Comparison of ENCODE assay signal across 1 cellular context in genomic region chr5:134586866-134587524, GRCh38.
TF ChIP-seq lines count a peak whose summit lies in the region.

No MANE protein-coding gene starts in this region.

TF ChIP-seq in K562, 482 proteins besides CTCF, POLR2A, EP300 and RAD21 (continued from another document):
- TF ChIP-seq, protein P1, sequence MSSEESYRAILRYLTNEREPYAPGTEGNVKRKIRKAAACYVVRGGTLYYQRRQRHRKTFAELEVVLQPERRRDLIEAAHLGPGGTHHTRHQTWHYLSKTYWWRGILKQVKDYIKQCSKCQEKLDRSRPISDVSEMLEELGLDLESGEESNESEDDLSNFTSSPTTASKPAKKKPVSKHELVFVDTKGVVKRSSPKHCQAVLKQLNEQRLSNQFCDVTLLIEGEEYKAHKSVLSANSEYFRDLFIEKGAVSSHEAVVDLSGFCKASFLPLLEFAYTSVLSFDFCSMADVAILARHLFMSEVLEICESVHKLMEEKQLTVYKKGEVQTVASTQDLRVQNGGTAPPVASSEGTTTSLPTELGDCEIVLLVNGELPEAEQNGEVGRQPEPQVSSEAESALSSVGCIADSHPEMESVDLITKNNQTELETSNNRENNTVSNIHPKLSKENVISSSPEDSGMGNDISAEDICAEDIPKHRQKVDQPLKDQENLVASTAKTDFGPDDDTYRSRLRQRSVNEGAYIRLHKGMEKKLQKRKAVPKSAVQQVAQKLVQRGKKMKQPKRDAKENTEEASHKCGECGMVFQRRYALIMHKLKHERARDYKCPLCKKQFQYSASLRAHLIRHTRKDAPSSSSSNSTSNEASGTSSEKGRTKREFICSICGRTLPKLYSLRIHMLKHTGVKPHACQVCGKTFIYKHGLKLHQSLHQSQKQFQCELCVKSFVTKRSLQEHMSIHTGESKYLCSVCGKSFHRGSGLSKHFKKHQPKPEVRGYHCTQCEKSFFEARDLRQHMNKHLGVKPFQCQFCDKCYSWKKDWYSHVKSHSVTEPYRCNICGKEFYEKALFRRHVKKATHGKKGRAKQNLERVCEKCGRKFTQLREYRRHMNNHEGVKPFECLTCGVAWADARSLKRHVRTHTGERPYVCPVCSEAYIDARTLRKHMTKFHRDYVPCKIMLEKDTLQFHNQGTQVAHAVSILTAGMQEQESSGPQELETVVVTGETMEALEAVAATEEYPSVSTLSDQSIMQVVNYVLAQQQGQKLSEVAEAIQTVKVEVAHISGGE (CRISPR knock-in tag; IDR thresholded peaks at IDR 0.05) = no peak
- TF ChIP-seq PHF20 (IDR thresholded peaks at IDR 0.05; ENCODE audit: partially characterized antibody) (no peak), CAMTA2 (CRISPR knock-in tag; conservative IDR thresholded peaks at IDR 0.05) (no peak), EZH2 (IDR thresholded peaks at IDR 0.05; ENCODE audit: borderline replicate concordance, low read depth, low read length) (no peak), ZFX (CRISPR knock-in tag; IDR thresholded peaks at IDR 0.05) (peak; percentile 49; the same call in 1 of the 2 replicates), KHSRP (IDR thresholded peaks at IDR 0.05) (no peak), NR2F6 (CRISPR knock-in tag; IDR thresholded peaks at IDR 0.05) (no peak), RCOR1 (IDR thresholded peaks at IDR 0.05; ENCODE audit: borderline replicate concordance in 1 of 2, low read depth in 2 of 2, low read length in 2 of 2) (peak; percentile 16 to 39; a peak in 1 of 4 replicates), C11orf30 (IDR thresholded peaks at IDR 0.05; ENCODE audit: low read depth) (no peak), NR3C1 (CRISPR knock-in tag; IDR thresholded peaks at IDR 0.05) (no peak)
